ENCODE assay signal across 17 cellular contexts in genomic region chr9:95920024-95920423, GRCh38. TPM values are rescaled to one million over a fixed set of nuclear protein-coding genes. Genes with fewer than 3 reads are reported as not detected.
DNase-seq lines count a peak whose midpoint lies in the region; ATAC-seq and TF ChIP-seq lines count a peak whose summit lies in the region.
"Had no signal": no experiment of that assay in that cellular context is flagged by ENCODE, and none has a peak within 500 bp of the region (broad histone marks: within the 10 kb centered on the region; RNA-seq: fewer than 3 reads in every experiment).

No MANE protein-coding gene starts in this region.

- ATAC-seq in activated B cell treated with CpG ODN at 0.5 μM for 24 hours (ENCODE audit: low read depth) (no peak), GM19397 (IDR thresholded peaks at IDR 0.05; ENCODE audit: unreplicated experiment) (no peak)
- no peak for ATAC-seq in CD4-positive, alpha-beta T cell (ENCODE audit: poor library complexity)
- ATAC-seq: A549, K562, SK-N-SH treated with all-trans-retinoic acid at 6 μM for 48 hours had no signal

- no peaks in the 10 kb centered on the region for H3K9me3 ChIP-seq in testis
- H3K9me3 ChIP-seq in CD4-positive, alpha-beta T cell (ENCODE audit: control insufficient read depth, low read length), result no peaks in the 10 kb centered on the region
- H3K9me3 ChIP-seq: A549 had no signal

- H3K4me1 Mint-ChIP-seq in activated B cell treated with CpG ODN at 0.5 μM for 24 hours (peaks cover 3% of the 10 kb centered on the region), progenitor cell of endocrine pancreas (ENCODE audit: low read depth) (peaks cover 5% of the 10 kb centered on the region)
- H3K4me1 Mint-ChIP-seq in CD4-positive, alpha-beta T cell (ENCODE audit: low read depth), result no peaks in the 10 kb centered on the region

- TF ChIP-seq CTCF in 22Rv1 (IDR thresholded peaks at IDR 0.05) (no peak), HL-60 (IDR thresholded peaks at IDR 0.05; ENCODE audit: insufficient read depth, low read length) (no peak), activated B cell treated with CpG ODN at 0.5 μM for 24 hours (IDR thresholded peaks at IDR 0.05) (no peak), testis (IDR thresholded peaks at IDR 0.05) (no peak), progenitor cell of endocrine pancreas (IDR thresholded peaks at IDR 0.05; ENCODE audit: unreplicated experiment) (no peak)
- TF ChIP-seq CTCF in CD4-positive, alpha-beta T cell (IDR thresholded peaks at IDR 0.05), result no peak

- H3K9me3 Mint-ChIP-seq in activated B cell treated with CpG ODN at 0.5 μM for 24 hours, result no peaks in the 10 kb centered on the region
- no peaks in the 10 kb centered on the region for H3K9me3 Mint-ChIP-seq in progenitor cell of endocrine pancreas (ENCODE audit: low read depth)
- H3K9me3 Mint-ChIP-seq in CD4-positive, alpha-beta T cell, result no peaks in the 10 kb centered on the region
- H3K9me3 Mint-ChIP-seq: CD8-positive, alpha-beta memory T cell; HFFc6 had no signal

- WGBS in testis, 2 donors, result 94% methylated on average over 2 of the region's 2 CpGs

- H3K27ac ChIP-seq in 22Rv1, result peak overlapping the region; percentile 53
- peak overlapping the region; percentile 36 for H3K27ac ChIP-seq in HL-60 (replicated peaks)
- no peak overlapping the region for H3K27ac ChIP-seq in testis
- H3K27ac ChIP-seq in CD4-positive, alpha-beta T cell (ENCODE audit: low read depth, low read length), result no peak overlapping the region
- H3K27ac ChIP-seq: A549, PC-9 had no signal

- CTCF ChIA-PET in activated B cell treated with CpG ODN at 0.5 μM for 24 hours (lab: Charles Lee), result no interaction called here
- CTCF ChIA-PET in CD4-positive, alpha-beta T cell (lab: Charles Lee), result no interaction called here

- no peak overlapping the region for H3K4me3 ChIP-seq in HL-60 (replicated peaks; ENCODE audit: insufficient read depth, low read length)
- H3K4me3 ChIP-seq in testis, result no peak overlapping the region
- H3K4me3 ChIP-seq: A549, K562, PC-9 had no signal

- H3K36me3 ChIP-seq in testis (ENCODE audit: low read depth, missing control alignments), result no peaks in the 10 kb centered on the region

- H3K27me3 ChIP-seq in HL-60 (ENCODE audit: insufficient read depth, poor library complexity, severe bottlenecking) (no peaks in the 10 kb centered on the region), testis (no peaks in the 10 kb centered on the region)
- no peaks in the 10 kb centered on the region for H3K27me3 ChIP-seq in CD4-positive, alpha-beta T cell (ENCODE audit: control insufficient read depth, insufficient read depth, low read length)

- intact Hi-C loops in activated B cell treated with CpG ODN at 0.5 μM for 24 hours (cut with micrococcal nuclease), result no loop called here
- intact Hi-C loops in testis (cut with DNase I; ENCODE audit: low total_unique reads), result no loop called here
- intact Hi-C loops in CD4-positive, alpha-beta T cell (cut with DNase I, micrococcal nuclease), result no loop called here

- peak; percentile 42 to 77 for DNase-seq in HL-60 (ENCODE audit: low read depth in 1 of 2, low spot score in 1 of 2)
- DNase-seq in NOMO-1 treated with dmso at 0.1 percent for 144 hours (lab: John Stamatoyannopoulos, UW; ENCODE audit: unreplicated experiment), result peak; percentile 66
- DNase-seq in activated B cell treated with CpG ODN at 0.5 μM for 24 hours, result no peak
- no peak for DNase-seq in testis
- DNase-seq in progenitor cell of endocrine pancreas (ENCODE audit: low spot score, unreplicated experiment), result no peak
- no peak for DNase-seq in CD4-positive, alpha-beta T cell
- DNase-seq: CD8-positive, alpha-beta memory T cell; HFFc6; NCI-H1417; NCI-H2029 treated with DMSO at 0.1 percent for 48 hours; NCI-H524; PC-9 had no signal

- H3K4me3 Mint-ChIP-seq in activated B cell treated with CpG ODN at 0.5 μM for 24 hours (no peak overlapping the region), progenitor cell of endocrine pancreas (ENCODE audit: low read depth) (no peak overlapping the region)
- no peak overlapping the region for H3K4me3 Mint-ChIP-seq in CD4-positive, alpha-beta T cell
- H3K4me3 Mint-ChIP-seq: CD8-positive, alpha-beta memory T cell; HFFc6 had no signal

- H3K36me3 Mint-ChIP-seq in activated B cell treated with CpG ODN at 0.5 μM for 24 hours (ENCODE audit: low read depth) (peaks cover 62% of the 10 kb centered on the region), progenitor cell of endocrine pancreas (ENCODE audit: insufficient read depth) (peaks cover 32% of the 10 kb centered on the region)
- peaks cover 74% of the 10 kb centered on the region for H3K36me3 Mint-ChIP-seq in CD4-positive, alpha-beta T cell (ENCODE audit: low read depth)

- H3K27me3 Mint-ChIP-seq in activated B cell treated with CpG ODN at 0.5 μM for 24 hours, result no peaks in the 10 kb centered on the region
- no peaks in the 10 kb centered on the region for H3K27me3 Mint-ChIP-seq in progenitor cell of endocrine pancreas
- H3K27me3 Mint-ChIP-seq in CD4-positive, alpha-beta T cell, result no peaks in the 10 kb centered on the region
- H3K27me3 Mint-ChIP-seq: CD8-positive, alpha-beta memory T cell had no signal

- H3K27ac Mint-ChIP-seq in activated B cell treated with CpG ODN at 0.5 μM for 24 hours (peak overlapping the region; percentile 47), progenitor cell of endocrine pancreas (no peak overlapping the region)
- H3K27ac Mint-ChIP-seq in CD4-positive, alpha-beta T cell, result no peak overlapping the region
- H3K27ac Mint-ChIP-seq: HFFc6 had no signal

- peaks cover 3% of the 10 kb centered on the region for H3K4me1 ChIP-seq in testis
- H3K4me1 ChIP-seq: A549 had no signal

- TF ChIP-seq POLR2A in testis (IDR thresholded peaks at IDR 0.05), result no peak

- POLR2A ChIA-PET in activated B cell treated with CpG ODN at 0.5 μM for 24 hours (lab: Charles Lee), result no interaction called here
- POLR2A ChIA-PET in CD4-positive, alpha-beta T cell (lab: Charles Lee), result no interaction called here

RNA-seq across cellular contexts. Expression of gene ERCC6L2, which starts 44.5 kb away (rescaled TPM):
- 43.2 and 52.3 TPM in 2 replicates for total RNA-seq in activated B cell treated with CpG ODN at 0.5 μM for 24 hours
- 100 to 1,000 TPM in 1 of 2 donors, 10 to 100 TPM in 1; 83.9 to 100 TPM for total RNA-seq in testis
- 14.8 TPM for polyA plus RNA-seq in testis (ENCODE audit: insufficient read depth, low read depth, low replicate concordance)
- 49.5 and 52.9 TPM in 2 replicates for total RNA-seq in progenitor cell of endocrine pancreas
- 10 to 100 TPM; 30.8 to 31.3 TPM for total RNA-seq in CD4-positive, alpha-beta T cell

Comparison
In these comparisons a context has a peak if more than half of its experiments do, and no peak if none do; other contexts are left out.
1. H3K27ac ChIP-seq: peak in 22Rv1 (single experiment) and HL-60 (single experiment); none in testis (0 of 2) and CD4-positive, alpha-beta T cell (single experiment).
2. DNase-seq: peak in HL-60 (2 of 2) and NOMO-1 treated with dmso at 0.1 percent for 144 hours (single experiment); none in activated B cell treated with CpG ODN at 0.5 μM for 24 hours (single experiment), testis (single experiment), progenitor cell of endocrine pancreas (single experiment) and CD4-positive, alpha-beta T cell (0 of 10).